Comparison of ENCODE assay signal across 18 cellular contexts in genomic region chr14:82755923-82756322, GRCh38.
"Had no signal": no experiment of that assay in that cellular context is flagged by ENCODE, and none has a peak within 500 bp of the region (broad histone marks: within the 10 kb centered on the region; RNA-seq: fewer than 3 reads in every experiment).

No MANE protein-coding gene starts in this region.

- H3K27me3 Mint-ChIP-seq: naive thymus-derived CD4-positive, alpha-beta T cell had no signal

- ATAC-seq: gastrocnemius medialis; lower lobe of right lung; naive thymus-derived CD4-positive, alpha-beta T cell; upper lobe of right lung had no signal

- H3K4me1 Mint-ChIP-seq: naive thymus-derived CD4-positive, alpha-beta T cell had no signal

- H3K27ac Mint-ChIP-seq: naive thymus-derived CD4-positive, alpha-beta T cell; nephron progenitor cell had no signal

- H3K36me3 Mint-ChIP-seq: naive thymus-derived CD4-positive, alpha-beta T cell had no signal

- DNase-seq: effector CD8-positive, alpha-beta T cell; gastrocnemius medialis; glutamatergic neuron; left ventricle myocardium inferior; lower lobe of right lung; mesenchymal stem cell; naive thymus-derived CD4-positive, alpha-beta T cell; nephron progenitor cell; small intestine; stimulated activated CD4-positive, alpha-beta T cell treated with anti-CD3 and anti-CD28 coated beads, Interleukin-12 subunit alpha, Interleukin-12 subunit beta, amount 100 ng/mL, for 4 hours; stimulated activated naive CD4-positive, alpha-beta T cell treated with Interleukin-2 at 50 U/mL for 16 hours; tibial artery; upper lobe of right lung had no signal

- H3K27me3 ChIP-seq: gastrocnemius medialis, right atrium auricular region, tibial artery, upper lobe of right lung, vagina had no signal

- H3K4me3 ChIP-seq: coronary artery, gastrocnemius medialis, left ventricle myocardium inferior, lower lobe of right lung, right atrium auricular region, tibial artery, upper lobe of right lung, vagina had no signal

- H3K4me3 Mint-ChIP-seq: naive thymus-derived CD4-positive, alpha-beta T cell; nephron progenitor cell had no signal

- H3K27ac ChIP-seq: coronary artery, gastrocnemius medialis, left ventricle myocardium inferior, lower lobe of right lung, parathyroid adenoma, right atrium auricular region, tibial artery, upper lobe of right lung, vagina had no signal

- FAIRE-seq: keratinocyte, small intestine had no signal
